In the genomic region with DNA sequence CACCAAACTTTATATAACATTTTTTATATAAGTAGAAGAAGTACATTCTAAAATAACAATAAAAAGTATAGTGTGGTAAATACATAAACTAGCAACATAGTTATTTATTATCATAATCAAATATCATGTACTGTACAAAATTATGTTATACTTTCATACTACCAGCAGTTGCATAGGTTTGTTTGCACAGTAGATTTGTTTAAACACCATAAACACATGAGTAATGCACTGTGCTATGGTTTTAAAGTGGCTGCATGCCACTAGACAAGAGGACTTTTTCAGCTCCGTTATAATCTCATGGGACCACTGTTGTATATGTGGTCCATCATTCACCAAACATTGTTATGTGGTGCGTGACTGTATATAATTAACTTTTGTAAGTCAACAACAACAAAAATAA, we compare ENCODE assay signal across 11 cellular contexts.
DNase-seq lines count a peak whose midpoint lies in the region; ATAC-seq and TF ChIP-seq lines count a peak whose summit lies in the region.
"Had no signal": no experiment of that assay in that cellular context is flagged by ENCODE, and none has a peak within 500 bp of the region (broad histone marks: within the 10 kb centered on the region; RNA-seq: fewer than 3 reads in every experiment).

No MANE protein-coding gene starts in this region.

- H3K4me3 ChIP-seq in BLaER1 (no peak overlapping the region), PC-3 (ENCODE audit: low read length) (no peak overlapping the region)
- H3K4me3 ChIP-seq: HAP-1, K562 had no signal

- no peaks in the 10 kb centered on the region for H3F3A ChIP-seq in PC-3 (ENCODE audit: low read length, unreplicated experiment)

- H3K27me3 ChIP-seq in BLaER1 = no peaks in the 10 kb centered on the region
- no peaks in the 10 kb centered on the region for H3K27me3 ChIP-seq in PC-3 (ENCODE audit: low read length)

- no peaks in the 10 kb centered on the region for H3K79me2 ChIP-seq in PC-3 (ENCODE audit: low read length)

- no peak; the same call in 1 of the 2 replicates for ATAC-seq in PC-3
- peak; percentile 87 for ATAC-seq in left colon
- no peak for ATAC-seq in GM21381 (IDR thresholded peaks at IDR 0.05; ENCODE audit: unreplicated experiment)
- ATAC-seq: K562 had no signal

- H2AFZ ChIP-seq in PC-3 (ENCODE audit: low read length) = no peak overlapping the region

- H3K4me1 ChIP-seq in BLaER1 (peaks cover 32% of the 10 kb centered on the region), PC-3 (ENCODE audit: insufficient read depth, low read length) (no peaks in the 10 kb centered on the region)
- H3K4me1 ChIP-seq: HAP-1 had no signal

- CTCF ChIA-PET in PC-3 (lab: Charles Lee) = no interaction called here

- peak overlapping the region; percentile 35 for H3K4me2 ChIP-seq in BLaER1
- H3K4me2 ChIP-seq in PC-3 (ENCODE audit: low read length) = no peak overlapping the region

- H3K9me3 ChIP-seq in BLaER1 (peaks cover 16% of the 10 kb centered on the region; the same call in 1 of the 2 replicates), PC-3 (ENCODE audit: low read length) (no peaks in the 10 kb centered on the region)
- H3K9me3 ChIP-seq: HAP-1 had no signal

- BruUV-seq in PC-3 (replicated peaks; lab: Mats Ljungman, UMichigan) = no TSS peak

- H3K36me3 ChIP-seq in BLaER1 (no peaks in the 10 kb centered on the region), PC-3 (ENCODE audit: low read depth, low read length) (no peaks in the 10 kb centered on the region)
- H3K36me3 ChIP-seq: HAP-1 had no signal

- no peak overlapping the region for H3K9ac ChIP-seq in BLaER1
- no peak overlapping the region for H3K9ac ChIP-seq in PC-3 (ENCODE audit: low read length)

- TF ChIP-seq CTCF in PC-3 (conservative IDR thresholded peaks at IDR 0.05; ENCODE audit: low read depth, low read length) = no peak

- H4K20me1 ChIP-seq in BLaER1 (no peaks in the 10 kb centered on the region), PC-3 (ENCODE audit: low read length) (no peaks in the 10 kb centered on the region)

- peak; percentile 27 for DNase-seq in HT-29 (ENCODE audit: low spot score)
- peak; percentile 30 for DNase-seq in PC-3
- no peak for DNase-seq in left colon
- DNase-seq in GDM1 (lab: John Stamatoyannopoulos, UW) = no peak
- no peak for DNase-seq in activated naive CD4-positive, alpha-beta T cell treated with anti-CD3 and anti-CD28 coated beads, Interleukin-2, amount 50 U/mL, for 16 hours
- DNase-seq: CD4-positive, CD25-positive, alpha-beta regulatory T cell; DMS79 had no signal

- intact Hi-C loops in PC-3 (cut with micrococcal nuclease) (no loop called here), left colon (cut with DNase I, micrococcal nuclease) (no loop called here)

- no peak overlapping the region for H3K27ac ChIP-seq in BLaER1
- H3K27ac ChIP-seq in PC-3 (ENCODE audit: low read length) = no peak overlapping the region

- no peaks in the 10 kb centered on the region for H3K9me2 ChIP-seq in PC-3 (replicated peaks; ENCODE audit: low read length)

- POLR2A ChIA-PET in PC-3 (lab: Charles Lee; ENCODE audit: unreplicated experiment) = no interaction called here

Comparison
In these comparisons a context has a peak if more than half of its experiments do, and no peak if none do; other contexts are left out.
1. DNase-seq: peak in HT-29 (single experiment) and PC-3 (single experiment); none in left colon (0 of 2), GDM1 (single experiment) and activated naive CD4-positive, alpha-beta T cell treated with anti-CD3 and anti-CD28 coated beads, Interleukin-2, amount 50 U/mL, for 16 hours (single experiment).